Comparison of ENCODE assay signal across 9 cellular contexts in the genomic region with DNA sequence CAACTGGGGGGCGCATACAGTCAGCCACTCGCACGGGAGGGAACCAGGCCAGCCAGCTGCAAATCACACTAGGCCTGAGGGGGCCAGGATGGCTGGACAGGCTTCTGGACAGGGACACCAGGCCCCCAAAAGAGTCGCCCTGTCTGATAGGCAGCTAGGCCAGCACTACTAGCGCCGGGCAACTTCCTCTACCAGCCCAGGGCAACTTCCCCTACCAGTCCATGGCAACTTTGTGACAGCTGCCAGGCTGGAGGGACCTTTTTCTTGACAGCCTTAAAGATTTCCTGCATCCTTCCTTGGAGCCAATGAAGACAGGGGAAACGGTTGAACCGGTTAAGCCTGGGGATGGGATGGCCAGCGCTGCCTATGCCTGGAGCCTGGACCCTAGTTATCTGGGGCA. TPM values are rescaled to one million over a fixed set of nuclear protein-coding genes. Genes with fewer than 3 reads are reported as not detected.
A peak's percentile ranks its signal among the peaks of the same experiment; 100 is the strongest.
DNase-seq lines count a peak whose midpoint lies in the region; ATAC-seq and TF ChIP-seq lines count a peak whose summit lies in the region.
"Had no signal": no experiment of that assay in that cellular context is flagged by ENCODE, and none has a peak within 500 bp of the region (broad histone marks: within the 10 kb centered on the region; RNA-seq: fewer than 3 reads in every experiment).

No MANE protein-coding gene starts in this region.

- H3F3A ChIP-seq in GM23248 (ENCODE audit: insufficient read depth) = peaks cover 59% of the 10 kb centered on the region

- H3K27me3 ChIP-seq in GM23248 (replicated peaks; ENCODE audit: insufficient read depth) (no peaks in the 10 kb centered on the region), heart left ventricle (no peaks in the 10 kb centered on the region)

- in situ Hi-C loops in GM23248 (cut with MboI) = no loop called here

- H2AFZ ChIP-seq in GM23248 = peak overlapping the region; percentile 72

- H3K4me2 ChIP-seq in GM23248 (ENCODE audit: unreplicated experiment) = no peak overlapping the region

- no peaks in the 10 kb centered on the region for H3K9me2 ChIP-seq in GM23248 (ENCODE audit: insufficient read depth)

- H3K4me3 ChIP-seq in GM23248 (0 out of 2 replicates have a peak overlapping the region, but pooled peaks have one; percentile 69), heart left ventricle (peak overlapping the region in 5 of 12 donors; percentile 41 to 61 (median 54)), foreskin fibroblast (ENCODE audit: low read depth in 1 of 2, low read length in 2 of 2) (no peak overlapping the region)

- H3K36me3 ChIP-seq in GM23248 (ENCODE audit: low read depth) = no peaks in the 10 kb centered on the region
- H3K36me3 ChIP-seq in heart left ventricle = no peaks in the 10 kb centered on the region

- peak overlapping the region; percentile 97 for H3K27ac ChIP-seq in GM23248
- H3K27ac ChIP-seq in heart left ventricle = peak overlapping the region; percentile 14 to 96 (median 88)

- H3K4me1 ChIP-seq in GM23248 (ENCODE audit: insufficient read depth) (peaks cover 80% of the 10 kb centered on the region), heart left ventricle (peaks cover 0 to 80% (median 63%) of the 10 kb centered on the region in 12 donors)

- H3K4me1 Mint-ChIP-seq in T-helper 2 cell treated with Interferon-gamma antibody and Interleukin-4, amounts not matched to agents 5 μg/mL and 100 μg/mL, for 36 hours (ENCODE audit: low read depth) = peaks cover 83% of the 10 kb centered on the region
- H3K4me1 Mint-ChIP-seq in stimulated activated naive B cell treated with anti-CD40 and anti-IgM and Interleukin-4, amounts not matched to agents 10 μg/mL and 1 μg/mL and 100 μg/mL, for 72 hours = peaks cover 65 to 88% of the 10 kb centered on the region in 2 donors

- 84 to 88% methylated on average over 9 of the region's 9 CpGs for WGBS in GM23248 (ENCODE audit: low coverage in 1 of 2, low lambda C conversion rate in 2 of 2, missing lambda C conversion rate in 2 of 2), 2 experiments
- WGBS in heart left ventricle, 4 donors = 62 to 72% (median 67%) methylated on average over 7 to 9 of the region's 9 CpGs

- no peak for ATAC-seq in heart left ventricle
- ATAC-seq in stimulated activated naive B cell treated with anti-CD40 and anti-IgM and Interleukin-4, amounts not matched to agents 10 μg/mL and 1 μg/mL and 100 μg/mL, for 72 hours (replicated peaks) = peak; percentile 56 to 58

- H3K27ac Mint-ChIP-seq in T-helper 2 cell treated with Interferon-gamma antibody and Interleukin-4, amounts not matched to agents 5 μg/mL and 100 μg/mL, for 36 hours = peak overlapping the region; percentile 97
- peak overlapping the region; percentile 99 for H3K27ac Mint-ChIP-seq in stimulated activated naive B cell treated with anti-CD40 and anti-IgM and Interleukin-4, amounts not matched to agents 10 μg/mL and 1 μg/mL and 100 μg/mL, for 72 hours

- intact Hi-C loops in heart left ventricle (cut with DNase I) = loop anchor here in 6 of 10 donors (2.0 to 10.0 kb wide), 6 partner anchors 29 to 103 kb away; a partner anchor contains a TSS

- DNase-seq in GM23248 (no peak), heart left ventricle (peak in 3 of 5 donors; percentile 37 to 72 (median 51)), foreskin fibroblast (no peak), T-helper 9 cell (no peak), retina (no peak), NCI-H526 treated with DMSO at 0.1 percent for 48 hours (lab: John Stamatoyannopoulos, UW) (no peak)
- DNase-seq in T-helper 2 cell treated with Interferon-gamma antibody and Interleukin-4, amounts not matched to agents 5 μg/mL and 100 μg/mL, for 36 hours (ENCODE audit: low spot score) = no peak
- DNase-seq in stimulated activated naive B cell treated with anti-CD40 and anti-IgM and Interleukin-4, amounts not matched to agents 10 μg/mL and 1 μg/mL and 100 μg/mL, for 72 hours = no peak
- DNase-seq: NCI-H187 treated with DMSO at 0.1 percent for 48 hours had no signal

- TF ChIP-seq CTCF in heart left ventricle (IDR thresholded peaks at IDR 0.05) (no peak), foreskin fibroblast (IDR thresholded peaks at IDR 0.05; ENCODE audit: low read depth, low read length) (no peak)

- H4K20me1 ChIP-seq in GM23248 (ENCODE audit: insufficient read depth) = no peaks in the 10 kb centered on the region

- no peaks in the 10 kb centered on the region for H3K9me3 Mint-ChIP-seq in T-helper 2 cell treated with Interferon-gamma antibody and Interleukin-4, amounts not matched to agents 5 μg/mL and 100 μg/mL, for 36 hours
- H3K9me3 Mint-ChIP-seq in stimulated activated naive B cell treated with anti-CD40 and anti-IgM and Interleukin-4, amounts not matched to agents 10 μg/mL and 1 μg/mL and 100 μg/mL, for 72 hours = no peaks in the 10 kb centered on the region

- TF ChIP-seq POLR2A in heart left ventricle (IDR thresholded peaks at IDR 0.05) = no peak

- peaks cover 83% of the 10 kb centered on the region for H3K79me2 ChIP-seq in GM23248 (ENCODE audit: insufficient read depth)

- H3K36me3 Mint-ChIP-seq in T-helper 2 cell treated with Interferon-gamma antibody and Interleukin-4, amounts not matched to agents 5 μg/mL and 100 μg/mL, for 36 hours (ENCODE audit: low read depth) = peaks cover 20% of the 10 kb centered on the region
- peaks cover 0 to 5% of the 10 kb centered on the region in 2 donors for H3K36me3 Mint-ChIP-seq in stimulated activated naive B cell treated with anti-CD40 and anti-IgM and Interleukin-4, amounts not matched to agents 10 μg/mL and 1 μg/mL and 100 μg/mL, for 72 hours

- peak overlapping the region; percentile 78 for H3K9ac ChIP-seq in GM23248

- H3K9me3 ChIP-seq in GM23248 (ENCODE audit: low read depth) (no peaks in the 10 kb centered on the region), heart left ventricle (no peaks in the 10 kb centered on the region)

- H3K4me3 Mint-ChIP-seq in T-helper 2 cell treated with Interferon-gamma antibody and Interleukin-4, amounts not matched to agents 5 μg/mL and 100 μg/mL, for 36 hours = peak overlapping the region; percentile 78
- H3K4me3 Mint-ChIP-seq in stimulated activated naive B cell treated with anti-CD40 and anti-IgM and Interleukin-4, amounts not matched to agents 10 μg/mL and 1 μg/mL and 100 μg/mL, for 72 hours = peak overlapping the region; percentile 86 to 88

- no peaks in the 10 kb centered on the region for H3K27me3 Mint-ChIP-seq in T-helper 2 cell treated with Interferon-gamma antibody and Interleukin-4, amounts not matched to agents 5 μg/mL and 100 μg/mL, for 36 hours (ENCODE audit: low read depth)
- H3K27me3 Mint-ChIP-seq in stimulated activated naive B cell treated with anti-CD40 and anti-IgM and Interleukin-4, amounts not matched to agents 10 μg/mL and 1 μg/mL and 100 μg/mL, for 72 hours = no peaks in the 10 kb centered on the region

RNA-seq across cellular contexts. Expression of a gene that starts 5.1 kb away (rescaled TPM):
- total RNA-seq in GM23248 (2014; rRNA removed; shearing (Covaris generic)) = 12.8 and 13.2 TPM in 2 replicates
- 0.60 and 1.1 TPM in 2 replicates for polyA plus RNA-seq in GM23248 (2016; fragmentation: Nextera tagmentation; extraction: Ambion mirVana)
- total RNA-seq in heart left ventricle = 1 to 10 TPM; 3.1 to 9.0 (median 5.3) TPM
- 1 to 10 TPM; 2.5 to 3.9 TPM for polyA plus RNA-seq in heart left ventricle

RNA-seq across cellular contexts. Expression of a gene that starts 49.1 kb away (rescaled TPM):
- total RNA-seq in GM23248 (2014; rRNA removed; shearing (Covaris generic)) = 13.3 and 26.4 TPM in 2 replicates
- polyA plus RNA-seq in GM23248 (2016; fragmentation: Nextera tagmentation; extraction: Ambion mirVana) (10.9 and 11.2 TPM in 2 replicates), heart left ventricle (10 to 100 TPM; 22.0 to 33.3 TPM)
- 10 to 100 TPM; 20.8 to 57.6 (median 30.6) TPM for total RNA-seq in heart left ventricle

Comparison
In these comparisons a context has a peak if more than half of its experiments do, and no peak if none do; other contexts are left out.
1. DNase-seq: peak in heart left ventricle (3 of 5); none in GM23248 (single experiment), T-helper 2 cell treated with Interferon-gamma antibody and Interleukin-4, amounts not matched to agents 5 μg/mL and 100 μg/mL, for 36 hours (single experiment), stimulated activated naive B cell treated with anti-CD40 and anti-IgM and Interleukin-4, amounts not matched to agents 10 μg/mL and 1 μg/mL and 100 μg/mL, for 72 hours (single experiment), foreskin fibroblast (0 of 2), T-helper 9 cell (single experiment), retina (single experiment) and NCI-H526 treated with DMSO at 0.1 percent for 48 hours (single experiment).
2. ATAC-seq: peak in stimulated activated naive B cell treated with anti-CD40 and anti-IgM and Interleukin-4, amounts not matched to agents 10 μg/mL and 1 μg/mL and 100 μg/mL, for 72 hours (2 of 2); none in heart left ventricle (0 of 4).